Comparison of ENCODE assay signal across 18 cellular contexts in genomic region chr15:75081150-75081549, GRCh38. TPM values are rescaled to one million over a fixed set of nuclear protein-coding genes. Genes with fewer than 3 reads are reported as not detected.
A peak's percentile ranks its signal among the peaks of the same experiment; 100 is the strongest.
DNase-seq lines count a peak whose midpoint lies in the region; ATAC-seq, FAIRE-seq and TF ChIP-seq lines count a peak whose summit lies in the region.
"Had no signal": no experiment of that assay in that cellular context is flagged by ENCODE, and none has a peak within 500 bp of the region (broad histone marks: within the 10 kb centered on the region; RNA-seq: fewer than 3 reads in every experiment).

No MANE protein-coding gene starts in this region.

- TF ChIP-seq CTCF in right atrium auricular region (IDR thresholded peaks at IDR 0.05) (no peak), K562 (IDR thresholded peaks at IDR 0.05 in 2 of 3, conservative IDR thresholded peaks at IDR 0.05 in 1 of 3; ENCODE audit: insufficient read depth in 2 of 3, low read depth in 1 of 3, low read length in 3 of 3) (no peak), MM.1S (IDR thresholded peaks at IDR 0.05; ENCODE audit: low read length) (no peak)

- no peaks in the 10 kb centered on the region for H3K36me3 ChIP-seq in right atrium auricular region
- no peaks in the 10 kb centered on the region for H3K36me3 ChIP-seq in K562 (ENCODE audit: control insufficient read depth, insufficient read depth, low read length)
- no peaks in the 10 kb centered on the region for H3K36me3 ChIP-seq in MM.1S (replicated peaks; ENCODE audit: insufficient read depth, low read length)
- H3K36me3 ChIP-seq: HAP-1 had no signal

- TF ChIP-seq EP300 in K562 (IDR thresholded peaks at IDR 0.05; ENCODE audit: low read length): no peak

- H3F3A ChIP-seq in MM.1S (ENCODE audit: insufficient read depth, low read length): no peaks in the 10 kb centered on the region

- H4K20me1 ChIP-seq in K562 (replicated peaks; ENCODE audit: control insufficient read depth, insufficient read depth, low read length): no peaks in the 10 kb centered on the region
- H4K20me1 ChIP-seq in MM.1S (ENCODE audit: insufficient read depth, low read length): no peaks in the 10 kb centered on the region
- H4K20me1 ChIP-seq: BLaER1 treated with 17β-estradiol and CSF1 and Interleukin-3, amounts not matched to agents 10 nM and 100 nM had no signal

- no peak for FAIRE-seq in K562 (lab: Jason Lieb, UNC)
- FAIRE-seq: GM12891, GM19239 had no signal

- POLR2A ChIA-PET in K562 (lab: Yijun Ruan, JAX): no interaction called here

- ATAC-seq in right cardiac atrium: no peak
- ATAC-seq in K562: no peak
- ATAC-seq in sciatic nerve: no peak
- ATAC-seq in HG03354 (IDR thresholded peaks at IDR 0.05; ENCODE audit: poor library complexity, severe bottlenecking, unreplicated experiment): no peak
- ATAC-seq: CD8-positive, alpha-beta T cell had no signal

- H3K9me3 ChIP-seq in right atrium auricular region (no peaks in the 10 kb centered on the region), right cardiac atrium (ENCODE audit: control insufficient read depth, low read length) (no peaks in the 10 kb centered on the region), K562 (replicated peaks; ENCODE audit: control insufficient read depth, insufficient read depth, low read depth, low read length) (no peaks in the 10 kb centered on the region), MM.1S (replicated peaks; ENCODE audit: insufficient read depth, low read length) (no peaks in the 10 kb centered on the region)

- no peak overlapping the region for H3K27ac ChIP-seq in right atrium auricular region
- H3K27ac ChIP-seq in right cardiac atrium (ENCODE audit: low read length): no peak overlapping the region
- no peak overlapping the region for H3K27ac ChIP-seq in K562 (ENCODE audit: extremely low read depth, low read depth, low read length)
- H3K27ac ChIP-seq in MM.1S (ENCODE audit: low read length): no peak overlapping the region
- H3K27ac ChIP-seq: BLaER1 treated with 17β-estradiol and CSF1 and Interleukin-3, amounts not matched to agents 10 nM and 100 nM; GM23248; HL-60 had no signal

- no peak for TF ChIP-seq POLR2A in K562 (conservative IDR thresholded peaks at IDR 0.05)

- H3K9me1 ChIP-seq in K562 (ENCODE audit: control insufficient read depth, insufficient read depth, low read length): no peaks in the 10 kb centered on the region

- CTCF ChIA-PET in K562 (lab: Yijun Ruan, JAX; ENCODE audit: low intra/inter-chr PET ratio): no interaction called here

- H3K4me1 ChIP-seq in right atrium auricular region (no peaks in the 10 kb centered on the region), right cardiac atrium (ENCODE audit: control insufficient read depth, insufficient read depth, low read length) (no peaks in the 10 kb centered on the region), K562 (replicated peaks in 1 of 2; ENCODE audit: control insufficient read depth in 2 of 2, insufficient read depth in 2 of 2, low read length in 2 of 2) (no peaks in the 10 kb centered on the region; a peak in 1 of 5 replicates), MM.1S (ENCODE audit: low read length) (peaks cover 17% of the 10 kb centered on the region)
- H3K4me1 ChIP-seq: HAP-1 had no signal

- H2AFZ ChIP-seq in K562 (ENCODE audit: low read depth, low read length) (no peak overlapping the region), MM.1S (ENCODE audit: low read length) (no peak overlapping the region)
- H2AFZ ChIP-seq: GM23248 had no signal

- DNase-seq in right atrium auricular region (ENCODE audit: low spot score) (peak; percentile 11), right cardiac atrium (no peak), K562 (ENCODE audit: extremely low read depth in 1 of 4, low spot score in 3 of 4) (no peak), sciatic nerve (ENCODE audit: low spot score) (peak; percentile 19), MM.1S (no peak), GM03348 (ENCODE audit: low spot score) (no peak)
- DNase-seq: 8988T; Calu3; CD8-positive, alpha-beta T cell; DMS79 treated with DMSO at 0.1 percent for 48 hours; GF-D8; GM23248 had no signal

- intact Hi-C loops in right cardiac atrium (cut with DNase I) (no loop called here), K562 (cut with micrococcal nuclease) (no loop called here), sciatic nerve (cut with DNase I) (no loop called here)

- H3K4me2 ChIP-seq in K562 (ENCODE audit: insufficient read depth, low read length): no peak overlapping the region
- H3K4me2 ChIP-seq in MM.1S (ENCODE audit: low read depth, low read length): no peak overlapping the region
- H3K4me2 ChIP-seq: BLaER1 treated with 17β-estradiol and CSF1 and Interleukin-3, amounts not matched to agents 10 nM and 100 nM had no signal

- no peaks in the 10 kb centered on the region for H3K79me2 ChIP-seq in K562 (ENCODE audit: control insufficient read depth, insufficient read depth, low read length)
- H3K79me2 ChIP-seq in MM.1S (ENCODE audit: low read length): no peaks in the 10 kb centered on the region

- H3K9me2 ChIP-seq in MM.1S (replicated peaks; ENCODE audit: insufficient read depth, low read length): no peaks in the 10 kb centered on the region

- TF ChIP-seq RAD21 in K562 (CRISPR knock-in tag; conservative IDR thresholded peaks at IDR 0.05 in 1 of 2, IDR thresholded peaks at IDR 0.05 in 1 of 2): no peak

- no TSS peak for BruUV-seq in K562 (replicated peaks; lab: Mats Ljungman, UMichigan)

- in situ Hi-C loops in K562 (cut with MboI): no loop called here

- no peak overlapping the region for H3K9ac ChIP-seq in K562 (ENCODE audit: insufficient read depth in 1 of 2, low read depth in 2 of 2, low read length in 2 of 2)
- no peak overlapping the region for H3K9ac ChIP-seq in MM.1S (ENCODE audit: low read length)
- H3K9ac ChIP-seq: BLaER1 treated with 17β-estradiol and CSF1 and Interleukin-3, amounts not matched to agents 10 nM and 100 nM; GM23248 had no signal

- no peaks in the 10 kb centered on the region for H3K27me3 ChIP-seq in right atrium auricular region
- no peaks in the 10 kb centered on the region for H3K27me3 ChIP-seq in right cardiac atrium (ENCODE audit: control insufficient read depth, insufficient read depth)
- no peaks in the 10 kb centered on the region for H3K27me3 ChIP-seq in K562 (ENCODE audit: control insufficient read depth in 2 of 2, insufficient read depth in 2 of 2, low read length in 2 of 2)
- no peaks in the 10 kb centered on the region for H3K27me3 ChIP-seq in MM.1S (replicated peaks; ENCODE audit: insufficient read depth, low read length)
- H3K27me3 ChIP-seq: BLaER1 treated with 17β-estradiol and CSF1 and Interleukin-3, amounts not matched to agents 10 nM and 100 nM had no signal

- WGBS in right cardiac atrium: 90% methylated on average over 8 of the region's 8 CpGs
- 32% methylated on average over 7 of the region's 8 CpGs for WGBS in K562 (ENCODE audit: insufficient coverage, low coverage, missing lambda C conversion rate)

- H3K4me3 ChIP-seq in right atrium auricular region (no peak overlapping the region), right cardiac atrium (ENCODE audit: low read length) (no peak overlapping the region), K562 (no peak overlapping the region), MM.1S (ENCODE audit: low read length) (no peak overlapping the region)
- H3K4me3 ChIP-seq: BLaER1 treated with 17β-estradiol and CSF1 and Interleukin-3, amounts not matched to agents 10 nM and 100 nM; GM23248; HAP-1 had no signal

TF ChIP-seq in K562, 482 proteins besides CTCF, POLR2A, EP300 and RAD21 (continues in another document):
- TF ChIP-seq ZBTB5 (IDR thresholded peaks at IDR 0.05) (no peak), ZNF511 (CRISPR knock-in tag; IDR thresholded peaks at IDR 0.05) (no peak), SP2 (IDR thresholded peaks at IDR 0.05; ENCODE audit: extremely low read depth, low read depth, low read length, poor library complexity, severe bottlenecking) (no peak), ARNT (IDR thresholded peaks at IDR 0.05) (no peak)

RNA-seq across cellular contexts. Expression of gene PPCDC, which starts 57.8 kb away (rescaled TPM):
- total RNA-seq in right atrium auricular region: 10 to 100 TPM; 10.6 to 11.5 TPM
- 1 to 10 TPM; 4.7 to 6.3 (median 5.2) TPM for total RNA-seq in right cardiac atrium
- 12.6 TPM for polyA plus RNA-seq in right cardiac atrium
- total RNA-seq in K562 (2011; cell fraction: chromatin; rRNA removed; ENCODE audit: low replicate concordance): 20.0 and 54.1 TPM in 2 replicates
- 31.7 TPM in 2 replicates for total RNA-seq in K562 (2011; cell fraction: nucleolus; rRNA removed)
- total RNA-seq in K562 (2011; cell fraction: nucleoplasm; rRNA removed): 24.1 and 30.8 TPM in 2 replicates
- total RNA-seq in K562 (2014; rRNA removed): 16.3 and 17.1 TPM in 2 replicates
- 6.4 and 10.9 TPM in 2 replicates for total RNA-seq in K562 (2014; rRNA removed; fragmentation: Illumina TruSeq; extraction: Trizol)
- total RNA-seq in K562 (2015; rRNA removed; fragmentation: Illumina TruSeq; extraction: Trizol): 9.7 and 13.5 TPM in 2 replicates
- 15.2 and 16.7 TPM in 2 replicates for total RNA-seq in K562 (2021)
- 16.7 and 17.9 TPM in 2 replicates for polyA plus RNA-seq in K562 (2011; rRNA removed)
- polyA plus RNA-seq in K562 (2011; cell fraction: cytosol; rRNA removed): 26.9 and 55.6 TPM in 2 replicates
- 22.7 and 31.8 TPM in 2 replicates for polyA plus RNA-seq in K562 (2011; cell fraction: nucleus; rRNA removed)
- 11.4 and 15.7 TPM in 2 replicates for polyA plus RNA-seq in K562 (2012)
- polyA plus RNA-seq in K562 (2014; fragmentation: Illumina TruSeq; extraction: Trizol): 21.7 and 24.9 TPM in 2 replicates
- 10 to 100 TPM; 50.0 to 53.6 TPM for polyA plus RNA-seq in K562 (2014; fragmentation: Nextera tagmentation; extraction: Ambion mirVana)
- polyA plus RNA-seq in K562 (2014; rRNA removed): 34.8 and 41.6 TPM in 2 replicates
- polyA minus RNA-seq in K562 (2011; rRNA and poly(A)+ RNA removed): 6.7 and 7.8 TPM in 2 replicates
- polyA minus RNA-seq in K562 (2011; cell fraction: cytosol; rRNA and poly(A)+ RNA removed): 6.4 and 9.0 TPM in 2 replicates
- 12.3 and 15.2 TPM in 2 replicates for polyA minus RNA-seq in K562 (2011; cell fraction: nucleus; rRNA and poly(A)+ RNA removed)
- total RNA-seq in sciatic nerve: 20.4 TPM

Comparison
In these comparisons a context has a peak if more than half of its experiments do, and no peak if none do; other contexts are left out.
1. DNase-seq: peak in right atrium auricular region (single experiment) and sciatic nerve (single experiment); none in right cardiac atrium (0 of 3), K562 (0 of 4), MM.1S (single experiment) and GM03348 (single experiment).